ENCODE assay signal across 1 cellular context in genomic region chr1:112319371-112320034, GRCh38.
TF ChIP-seq lines count a peak whose summit lies in the region.

No MANE protein-coding gene starts in this region.

TF ChIP-seq in GM23338, 12 proteins besides CTCF, POLR2A, EP300 and RAD21 (continued from another document):
- TF ChIP-seq ETS1 (IDR thresholded peaks at IDR 0.05) = no peak
- no peak for TF ChIP-seq JUNB (IDR thresholded peaks at IDR 0.05; ENCODE audit: unreplicated experiment)
- TF ChIP-seq CREB1 (CRISPR knock-in tag; IDR thresholded peaks at IDR 0.05; ENCODE audit: low read depth) = no peak
- no peak for TF ChIP-seq EZH2 (IDR thresholded peaks at IDR 0.05; ENCODE audit: low read depth, unreplicated experiment)
- no peak for TF ChIP-seq ZNF462 (CRISPR knock-in tag; IDR thresholded peaks at IDR 0.05)
